1 cellular context compared by ENCODE assay signal in the genomic region with DNA sequence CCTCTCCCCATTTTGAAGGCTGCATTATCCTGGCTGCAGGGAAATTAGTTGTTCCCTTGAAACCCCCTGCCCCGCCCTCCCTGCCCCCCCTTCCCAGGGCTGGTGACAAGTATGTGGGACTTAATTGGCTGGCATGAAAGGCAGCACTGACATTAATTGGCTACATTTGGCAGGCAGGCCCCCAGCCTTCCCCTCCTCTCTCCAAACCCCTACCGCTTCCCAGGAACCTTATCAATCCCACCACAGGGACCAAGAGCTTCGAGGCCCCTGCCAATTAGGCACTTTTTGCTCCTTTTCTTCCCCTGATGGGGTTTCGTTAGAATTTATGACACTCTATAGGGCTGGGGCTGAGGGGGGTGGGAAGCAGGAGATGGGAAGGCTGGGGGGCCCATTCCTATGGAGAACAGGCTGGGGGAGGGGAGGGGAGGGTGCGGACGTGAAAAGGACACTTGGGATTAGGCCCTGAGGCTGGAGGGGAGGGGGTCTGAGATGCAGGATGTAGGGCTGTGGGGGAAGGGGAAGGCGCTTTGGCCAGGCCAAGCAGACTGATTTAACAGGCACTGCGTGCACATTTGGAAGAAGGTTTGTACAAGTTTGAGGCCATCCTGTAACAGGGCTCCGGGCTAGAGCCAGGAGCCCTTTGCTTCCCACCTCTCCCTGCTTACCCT.
TF ChIP-seq lines count a peak whose summit lies in the region.

No MANE protein-coding gene starts in this region.

TF ChIP-seq in HepG2, 621 proteins besides CTCF, POLR2A, EP300 and RAD21 (continues in another document):
- TF ChIP-seq KMT2A (CRISPR knock-in tag; IDR thresholded peaks at IDR 0.05), result no peak
- no peak for TF ChIP-seq ARNTL (CRISPR knock-in tag; IDR thresholded peaks at IDR 0.05)
- TF ChIP-seq THRA (CRISPR knock-in tag; IDR thresholded peaks at IDR 0.05; ENCODE audit: borderline replicate concordance), result no peak
- no peak for TF ChIP-seq HOXD1 (CRISPR knock-in tag; IDR thresholded peaks at IDR 0.05)
- TF ChIP-seq HNRNPK (IDR thresholded peaks at IDR 0.05; ENCODE audit: low read depth, low read length, poor library complexity, severe bottlenecking), result no peak
- TF ChIP-seq XRCC5 (optimal IDR thresholded peaks at IDR 0.05; ENCODE audit: low read length), result no peak
- TF ChIP-seq TAF15 (IDR thresholded peaks at IDR 0.05; ENCODE audit: low read depth, low read length, poor library complexity, severe bottlenecking), result no peak
- no peak for TF ChIP-seq U2AF2 (IDR thresholded peaks at IDR 0.05; ENCODE audit: low read depth, low read length)
- TF ChIP-seq SMAD9 (CRISPR knock-in tag; IDR thresholded peaks at IDR 0.05), result no peak
- no peak for TF ChIP-seq MEF2D (CRISPR knock-in tag; IDR thresholded peaks at IDR 0.05)
- no peak for TF ChIP-seq GMEB2 (CRISPR knock-in tag; IDR thresholded peaks at IDR 0.05; ENCODE audit: low read depth)
- TF ChIP-seq, protein P1, sequence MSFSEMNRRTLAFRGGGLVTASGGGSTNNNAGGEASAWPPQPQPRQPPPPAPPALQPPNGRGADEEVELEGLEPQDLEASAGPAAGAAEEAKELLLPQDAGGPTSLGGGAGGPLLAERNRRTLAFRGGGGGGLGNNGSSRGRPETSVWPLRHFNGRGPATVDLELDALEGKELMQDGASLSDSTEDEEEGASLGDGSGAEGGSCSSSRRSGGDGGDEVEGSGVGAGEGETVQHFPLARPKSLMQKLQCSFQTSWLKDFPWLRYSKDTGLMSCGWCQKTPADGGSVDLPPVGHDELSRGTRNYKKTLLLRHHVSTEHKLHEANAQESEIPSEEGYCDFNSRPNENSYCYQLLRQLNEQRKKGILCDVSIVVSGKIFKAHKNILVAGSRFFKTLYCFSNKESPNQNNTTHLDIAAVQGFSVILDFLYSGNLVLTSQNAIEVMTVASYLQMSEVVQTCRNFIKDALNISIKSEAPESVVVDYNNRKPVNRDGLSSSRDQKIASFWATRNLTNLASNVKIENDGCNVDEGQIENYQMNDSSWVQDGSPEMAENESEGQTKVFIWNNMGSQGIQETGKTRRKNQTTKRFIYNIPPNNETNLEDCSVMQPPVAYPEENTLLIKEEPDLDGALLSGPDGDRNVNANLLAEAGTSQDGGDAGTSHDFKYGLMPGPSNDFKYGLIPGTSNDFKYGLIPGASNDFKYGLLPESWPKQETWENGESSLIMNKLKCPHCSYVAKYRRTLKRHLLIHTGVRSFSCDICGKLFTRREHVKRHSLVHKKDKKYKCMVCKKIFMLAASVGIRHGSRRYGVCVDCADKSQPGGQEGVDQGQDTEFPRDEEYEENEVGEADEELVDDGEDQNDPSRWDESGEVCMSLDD (CRISPR knock-in tag; IDR thresholded peaks at IDR 0.05; ENCODE audit: borderline replicate concordance), result no peak
- TF ChIP-seq, protein P2, sequence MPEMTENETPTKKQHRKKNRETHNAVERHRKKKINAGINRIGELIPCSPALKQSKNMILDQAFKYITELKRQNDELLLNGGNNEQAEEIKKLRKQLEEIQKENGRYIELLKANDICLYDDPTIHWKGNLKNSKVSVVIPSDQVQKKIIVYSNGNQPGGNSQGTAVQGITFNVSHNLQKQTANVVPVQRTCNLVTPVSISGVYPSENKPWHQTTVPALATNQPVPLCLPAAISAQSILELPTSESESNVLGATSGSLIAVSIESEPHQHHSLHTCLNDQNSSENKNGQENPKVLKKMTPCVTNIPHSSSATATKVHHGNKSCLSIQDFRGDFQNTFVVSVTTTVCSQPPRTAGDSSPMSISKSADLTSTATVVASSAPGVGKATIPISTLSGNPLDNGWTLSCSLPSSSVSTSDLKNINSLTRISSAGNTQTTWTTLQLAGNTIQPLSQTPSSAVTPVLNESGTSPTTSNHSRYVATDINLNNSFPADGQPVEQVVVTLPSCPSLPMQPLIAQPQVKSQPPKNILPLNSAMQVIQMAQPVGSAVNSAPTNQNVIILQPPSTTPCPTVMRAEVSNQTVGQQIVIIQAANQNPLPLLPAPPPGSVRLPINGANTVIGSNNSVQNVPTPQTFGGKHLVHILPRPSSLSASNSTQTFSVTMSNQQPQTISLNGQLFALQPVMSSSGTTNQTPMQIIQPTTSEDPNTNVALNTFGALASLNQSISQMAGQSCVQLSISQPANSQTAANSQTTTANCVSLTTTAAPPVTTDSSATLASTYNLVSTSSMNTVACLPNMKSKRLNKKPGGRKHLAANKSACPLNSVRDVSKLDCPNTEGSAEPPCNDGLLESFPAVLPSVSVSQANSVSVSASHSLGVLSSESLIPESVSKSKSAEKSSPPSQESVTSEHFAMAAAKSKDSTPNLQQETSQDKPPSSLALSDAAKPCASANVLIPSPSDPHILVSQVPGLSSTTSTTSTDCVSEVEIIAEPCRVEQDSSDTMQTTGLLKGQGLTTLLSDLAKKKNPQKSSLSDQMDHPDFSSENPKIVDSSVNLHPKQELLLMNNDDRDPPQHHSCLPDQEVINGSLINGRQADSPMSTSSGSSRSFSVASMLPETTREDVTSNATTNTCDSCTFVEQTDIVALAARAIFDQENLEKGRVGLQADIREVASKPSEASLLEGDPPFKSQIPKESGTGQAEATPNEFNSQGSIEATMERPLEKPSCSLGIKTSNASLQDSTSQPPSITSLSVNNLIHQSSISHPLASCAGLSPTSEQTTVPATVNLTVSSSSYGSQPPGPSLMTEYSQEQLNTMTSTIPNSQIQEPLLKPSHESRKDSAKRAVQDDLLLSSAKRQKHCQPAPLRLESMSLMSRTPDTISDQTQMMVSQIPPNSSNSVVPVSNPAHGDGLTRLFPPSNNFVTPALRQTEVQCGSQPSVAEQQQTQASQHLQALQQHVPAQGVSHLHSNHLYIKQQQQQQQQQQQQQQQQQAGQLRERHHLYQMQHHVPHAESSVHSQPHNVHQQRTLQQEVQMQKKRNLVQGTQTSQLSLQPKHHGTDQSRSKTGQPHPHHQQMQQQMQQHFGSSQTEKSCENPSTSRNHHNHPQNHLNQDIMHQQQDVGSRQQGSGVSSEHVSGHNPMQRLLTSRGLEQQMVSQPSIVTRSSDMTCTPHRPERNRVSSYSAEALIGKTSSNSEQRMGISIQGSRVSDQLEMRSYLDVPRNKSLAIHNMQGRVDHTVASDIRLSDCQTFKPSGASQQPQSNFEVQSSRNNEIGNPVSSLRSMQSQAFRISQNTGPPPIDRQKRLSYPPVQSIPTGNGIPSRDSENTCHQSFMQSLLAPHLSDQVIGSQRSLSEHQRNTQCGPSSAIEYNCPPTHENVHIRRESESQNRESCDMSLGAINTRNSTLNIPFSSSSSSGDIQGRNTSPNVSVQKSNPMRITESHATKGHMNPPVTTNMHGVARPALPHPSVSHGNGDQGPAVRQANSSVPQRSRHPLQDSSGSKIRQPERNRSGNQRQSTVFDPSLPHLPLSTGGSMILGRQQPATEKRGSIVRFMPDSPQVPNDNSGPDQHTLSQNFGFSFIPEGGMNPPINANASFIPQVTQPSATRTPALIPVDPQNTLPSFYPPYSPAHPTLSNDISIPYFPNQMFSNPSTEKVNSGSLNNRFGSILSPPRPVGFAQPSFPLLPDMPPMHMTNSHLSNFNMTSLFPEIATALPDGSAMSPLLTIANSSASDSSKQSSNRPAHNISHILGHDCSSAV (CRISPR knock-in tag; IDR thresholded peaks at IDR 0.05; ENCODE audit: borderline replicate concordance), result no peak
- TF ChIP-seq ZNF546 (CRISPR knock-in tag; conservative IDR thresholded peaks at IDR 0.05), result no peak
- no peak for TF ChIP-seq MED1 (CRISPR knock-in tag; IDR thresholded peaks at IDR 0.05)
- TF ChIP-seq PCBP1 (IDR thresholded peaks at IDR 0.05; ENCODE audit: borderline replicate concordance, low read depth, low read length), result no peak
- TF ChIP-seq ZNF318 (CRISPR knock-in tag; IDR thresholded peaks at IDR 0.05), result no peak
